Comparison of ENCODE assay signal across 1 cellular context in the genomic region with DNA sequence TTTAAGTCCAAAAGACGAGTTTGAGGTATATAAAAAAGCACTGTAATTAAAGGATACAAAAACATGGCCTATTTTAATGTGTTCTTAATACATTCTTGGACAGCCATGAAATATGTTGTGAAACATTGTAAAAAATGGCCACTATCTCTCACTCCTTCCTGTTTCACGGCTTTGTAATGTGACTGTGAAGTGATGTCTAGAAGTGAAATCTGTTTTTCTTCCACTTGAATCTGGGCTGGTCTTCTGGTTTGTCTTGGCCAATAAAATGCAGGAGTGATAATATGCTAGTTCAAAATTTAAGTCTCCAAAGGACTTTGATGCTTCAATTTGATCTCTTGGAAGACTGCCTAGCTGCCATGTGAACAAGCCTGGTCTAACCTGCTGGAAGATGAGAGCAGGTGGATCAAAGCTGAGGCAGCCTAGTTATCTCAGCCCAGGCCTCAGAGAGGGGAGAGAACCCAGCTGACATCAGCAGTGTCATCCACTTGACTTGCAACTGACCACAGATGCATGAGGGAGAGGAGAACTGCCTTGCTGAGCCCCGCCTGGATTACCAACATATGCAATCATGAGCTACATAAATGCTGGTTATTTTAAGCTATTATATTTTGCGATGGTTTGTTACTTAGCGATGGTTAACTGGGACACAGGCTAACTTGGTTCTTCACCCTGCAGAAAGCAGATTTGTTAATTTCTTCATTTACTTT.
TF ChIP-seq lines count a peak whose summit lies in the region.

No MANE protein-coding gene starts in this region.

TF ChIP-seq in liver, 16 proteins besides CTCF, POLR2A, EP300 and RAD21 (continued from another document):
- TF ChIP-seq, protein P1, sequence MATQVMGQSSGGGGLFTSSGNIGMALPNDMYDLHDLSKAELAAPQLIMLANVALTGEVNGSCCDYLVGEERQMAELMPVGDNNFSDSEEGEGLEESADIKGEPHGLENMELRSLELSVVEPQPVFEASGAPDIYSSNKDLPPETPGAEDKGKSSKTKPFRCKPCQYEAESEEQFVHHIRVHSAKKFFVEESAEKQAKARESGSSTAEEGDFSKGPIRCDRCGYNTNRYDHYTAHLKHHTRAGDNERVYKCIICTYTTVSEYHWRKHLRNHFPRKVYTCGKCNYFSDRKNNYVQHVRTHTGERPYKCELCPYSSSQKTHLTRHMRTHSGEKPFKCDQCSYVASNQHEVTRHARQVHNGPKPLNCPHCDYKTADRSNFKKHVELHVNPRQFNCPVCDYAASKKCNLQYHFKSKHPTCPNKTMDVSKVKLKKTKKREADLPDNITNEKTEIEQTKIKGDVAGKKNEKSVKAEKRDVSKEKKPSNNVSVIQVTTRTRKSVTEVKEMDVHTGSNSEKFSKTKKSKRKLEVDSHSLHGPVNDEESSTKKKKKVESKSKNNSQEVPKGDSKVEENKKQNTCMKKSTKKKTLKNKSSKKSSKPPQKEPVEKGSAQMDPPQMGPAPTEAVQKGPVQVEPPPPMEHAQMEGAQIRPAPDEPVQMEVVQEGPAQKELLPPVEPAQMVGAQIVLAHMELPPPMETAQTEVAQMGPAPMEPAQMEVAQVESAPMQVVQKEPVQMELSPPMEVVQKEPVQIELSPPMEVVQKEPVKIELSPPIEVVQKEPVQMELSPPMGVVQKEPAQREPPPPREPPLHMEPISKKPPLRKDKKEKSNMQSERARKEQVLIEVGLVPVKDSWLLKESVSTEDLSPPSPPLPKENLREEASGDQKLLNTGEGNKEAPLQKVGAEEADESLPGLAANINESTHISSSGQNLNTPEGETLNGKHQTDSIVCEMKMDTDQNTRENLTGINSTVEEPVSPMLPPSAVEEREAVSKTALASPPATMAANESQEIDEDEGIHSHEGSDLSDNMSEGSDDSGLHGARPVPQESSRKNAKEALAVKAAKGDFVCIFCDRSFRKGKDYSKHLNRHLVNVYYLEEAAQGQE (IDR thresholded peaks at IDR 0.05): no peak
- TF ChIP-seq FOXA1 (IDR thresholded peaks at IDR 0.05): no peak
